In the genomic region with DNA sequence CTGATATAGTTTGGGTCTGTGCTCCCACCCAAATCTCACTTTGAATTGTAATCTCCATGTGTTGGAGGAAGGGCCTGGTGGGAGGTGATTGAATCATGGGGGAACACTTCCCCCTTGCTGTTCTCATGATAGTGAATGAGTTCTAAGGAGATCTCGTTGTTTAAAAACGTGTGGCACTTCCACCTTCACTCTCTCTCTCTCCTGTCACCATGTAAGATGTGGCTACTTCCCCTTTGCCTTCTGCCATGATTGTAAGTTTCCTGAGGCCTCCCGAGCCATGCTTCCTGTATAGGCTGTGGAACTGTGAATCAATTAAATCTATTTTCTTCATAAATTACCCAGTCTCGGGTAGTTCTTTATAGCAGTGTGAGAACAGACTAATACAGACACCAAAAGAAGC, we compare ENCODE assay signal across 1 cellular context.
TF ChIP-seq lines count a peak whose summit lies in the region.

No MANE protein-coding gene starts in this region.

TF ChIP-seq in GM23338, 12 proteins besides CTCF, POLR2A, EP300 and RAD21 (continued from another document):
- TF ChIP-seq, protein P1, sequence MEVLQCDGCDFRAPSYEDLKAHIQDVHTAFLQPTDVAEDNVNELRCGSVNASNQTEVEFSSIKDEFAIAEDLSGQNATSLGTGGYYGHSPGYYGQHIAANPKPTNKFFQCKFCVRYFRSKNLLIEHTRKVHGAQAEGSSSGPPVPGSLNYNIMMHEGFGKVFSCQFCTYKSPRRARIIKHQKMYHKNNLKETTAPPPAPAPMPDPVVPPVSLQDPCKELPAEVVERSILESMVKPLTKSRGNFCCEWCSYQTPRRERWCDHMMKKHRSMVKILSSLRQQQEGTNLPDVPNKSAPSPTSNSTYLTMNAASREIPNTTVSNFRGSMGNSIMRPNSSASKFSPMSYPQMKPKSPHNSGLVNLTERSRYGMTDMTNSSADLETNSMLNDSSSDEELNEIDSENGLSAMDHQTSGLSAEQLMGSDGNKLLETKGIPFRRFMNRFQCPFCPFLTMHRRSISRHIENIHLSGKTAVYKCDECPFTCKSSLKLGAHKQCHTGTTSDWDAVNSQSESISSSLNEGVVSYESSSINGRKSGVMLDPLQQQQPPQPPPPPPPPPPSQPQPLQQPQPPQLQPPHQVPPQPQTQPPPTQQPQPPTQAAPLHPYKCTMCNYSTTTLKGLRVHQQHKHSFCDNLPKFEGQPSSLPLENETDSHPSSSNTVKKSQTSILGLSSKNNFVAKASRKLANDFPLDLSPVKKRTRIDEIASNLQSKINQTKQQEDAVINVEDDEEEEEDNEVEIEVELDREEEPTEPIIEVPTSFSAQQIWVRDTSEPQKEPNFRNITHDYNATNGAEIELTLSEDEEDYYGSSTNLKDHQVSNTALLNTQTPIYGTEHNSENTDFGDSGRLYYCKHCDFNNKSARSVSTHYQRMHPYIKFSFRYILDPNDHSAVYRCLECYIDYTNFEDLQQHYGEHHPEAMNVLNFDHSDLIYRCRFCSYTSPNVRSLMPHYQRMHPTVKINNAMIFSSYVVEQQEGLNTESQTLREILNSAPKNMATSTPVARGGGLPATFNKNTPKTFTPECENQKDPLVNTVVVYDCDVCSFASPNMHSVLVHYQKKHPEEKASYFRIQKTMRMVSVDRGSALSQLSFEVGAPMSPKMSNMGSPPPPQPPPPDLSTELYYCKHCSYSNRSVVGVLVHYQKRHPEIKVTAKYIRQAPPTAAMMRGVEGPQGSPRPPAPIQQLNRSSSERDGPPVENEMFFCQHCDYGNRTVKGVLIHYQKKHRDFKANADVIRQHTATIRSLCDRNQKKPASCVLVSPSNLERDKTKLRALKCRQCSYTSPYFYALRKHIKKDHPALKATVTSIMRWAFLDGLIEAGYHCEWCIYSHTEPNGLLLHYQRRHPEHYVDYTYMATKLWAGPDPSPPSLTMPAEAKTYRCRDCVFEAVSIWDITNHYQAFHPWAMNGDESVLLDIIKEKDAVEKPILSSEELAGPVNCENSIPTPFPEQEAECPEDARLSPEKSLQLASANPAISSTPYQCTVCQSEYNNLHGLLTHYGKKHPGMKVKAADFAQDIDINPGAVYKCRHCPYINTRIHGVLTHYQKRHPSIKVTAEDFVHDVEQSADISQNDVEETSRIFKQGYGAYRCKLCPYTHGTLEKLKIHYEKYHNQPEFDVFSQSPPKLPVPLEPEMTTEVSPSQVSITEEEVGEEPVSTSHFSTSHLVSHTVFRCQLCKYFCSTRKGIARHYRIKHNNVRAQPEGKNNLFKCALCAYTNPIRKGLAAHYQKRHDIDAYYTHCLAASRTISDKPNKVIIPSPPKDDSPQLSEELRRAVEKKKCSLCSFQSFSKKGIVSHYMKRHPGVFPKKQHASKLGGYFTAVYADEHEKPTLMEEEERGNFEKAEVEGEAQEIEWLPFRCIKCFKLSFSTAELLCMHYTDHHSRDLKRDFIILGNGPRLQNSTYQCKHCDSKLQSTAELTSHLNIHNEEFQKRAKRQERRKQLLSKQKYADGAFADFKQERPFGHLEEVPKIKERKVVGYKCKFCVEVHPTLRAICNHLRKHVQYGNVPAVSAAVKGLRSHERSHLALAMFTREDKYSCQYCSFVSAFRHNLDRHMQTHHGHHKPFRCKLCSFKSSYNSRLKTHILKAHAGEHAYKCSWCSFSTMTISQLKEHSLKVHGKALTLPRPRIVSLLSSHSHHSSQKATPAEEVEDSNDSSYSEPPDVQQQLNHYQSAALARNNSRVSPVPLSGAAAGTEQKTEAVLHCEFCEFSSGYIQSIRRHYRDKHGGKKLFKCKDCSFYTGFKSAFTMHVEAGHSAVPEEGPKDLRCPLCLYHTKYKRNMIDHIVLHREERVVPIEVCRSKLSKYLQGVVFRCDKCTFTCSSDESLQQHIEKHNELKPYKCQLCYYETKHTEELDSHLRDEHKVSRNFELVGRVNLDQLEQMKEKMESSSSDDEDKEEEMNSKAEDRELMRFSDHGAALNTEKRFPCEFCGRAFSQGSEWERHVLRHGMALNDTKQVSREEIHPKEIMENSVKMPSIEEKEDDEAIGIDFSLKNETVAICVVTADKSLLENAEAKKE (CRISPR knock-in tag; IDR thresholded peaks at IDR 0.05): no peak
- TF ChIP-seq POLR2AphosphoS5 (IDR thresholded peaks at IDR 0.05; ENCODE audit: low read depth) (no peak), NANOG (IDR thresholded peaks at IDR 0.05; ENCODE audit: borderline replicate concordance) (no peak), EZH2 (IDR thresholded peaks at IDR 0.05; ENCODE audit: low read depth, unreplicated experiment) (no peak), JUNB (IDR thresholded peaks at IDR 0.05; ENCODE audit: unreplicated experiment) (no peak), STAT1 (IDR thresholded peaks at IDR 0.05; ENCODE audit: unreplicated experiment) (no peak), ZNF331 (CRISPR knock-in tag; IDR thresholded peaks at IDR 0.05; ENCODE audit: low read depth) (no peak), ZNF114 (CRISPR knock-in tag; IDR thresholded peaks at IDR 0.05) (no peak), CREB1 (CRISPR knock-in tag; IDR thresholded peaks at IDR 0.05; ENCODE audit: low read depth) (no peak), EZH2phosphoT487 (IDR thresholded peaks at IDR 0.05; ENCODE audit: unreplicated experiment) (no peak)
- TF ChIP-seq, protein P2, sequence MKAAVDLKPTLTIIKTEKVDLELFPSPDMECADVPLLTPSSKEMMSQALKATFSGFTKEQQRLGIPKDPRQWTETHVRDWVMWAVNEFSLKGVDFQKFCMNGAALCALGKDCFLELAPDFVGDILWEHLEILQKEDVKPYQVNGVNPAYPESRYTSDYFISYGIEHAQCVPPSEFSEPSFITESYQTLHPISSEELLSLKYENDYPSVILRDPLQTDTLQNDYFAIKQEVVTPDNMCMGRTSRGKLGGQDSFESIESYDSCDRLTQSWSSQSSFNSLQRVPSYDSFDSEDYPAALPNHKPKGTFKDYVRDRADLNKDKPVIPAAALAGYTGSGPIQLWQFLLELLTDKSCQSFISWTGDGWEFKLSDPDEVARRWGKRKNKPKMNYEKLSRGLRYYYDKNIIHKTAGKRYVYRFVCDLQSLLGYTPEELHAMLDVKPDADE (IDR thresholded peaks at IDR 0.05): no peak
